In the genomic region with DNA sequence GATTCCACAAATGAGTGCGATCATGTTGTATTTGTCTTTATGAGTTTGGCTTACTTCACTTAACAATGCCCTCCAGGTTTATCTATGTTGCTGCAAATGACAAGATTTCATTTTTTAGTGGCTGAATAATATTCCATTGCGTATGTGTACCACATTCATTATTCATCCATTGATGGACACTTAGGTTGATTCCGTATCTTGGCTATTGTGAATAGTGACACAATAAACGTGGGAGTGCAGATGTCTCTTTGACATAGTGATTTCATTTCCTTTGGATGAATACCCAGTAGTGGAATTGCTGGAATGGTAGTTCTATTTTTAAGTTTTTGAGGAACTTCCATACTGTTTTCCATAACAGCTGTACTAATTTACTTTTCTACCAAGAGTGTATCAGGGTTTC, we compare ENCODE assay signal across 1 cellular context.
TF ChIP-seq lines count a peak whose summit lies in the region.

No MANE protein-coding gene starts in this region.

TF ChIP-seq in IMR-90, 13 proteins besides CTCF, POLR2A, EP300 and RAD21 (continued from another document):
- TF ChIP-seq, protein P1, sequence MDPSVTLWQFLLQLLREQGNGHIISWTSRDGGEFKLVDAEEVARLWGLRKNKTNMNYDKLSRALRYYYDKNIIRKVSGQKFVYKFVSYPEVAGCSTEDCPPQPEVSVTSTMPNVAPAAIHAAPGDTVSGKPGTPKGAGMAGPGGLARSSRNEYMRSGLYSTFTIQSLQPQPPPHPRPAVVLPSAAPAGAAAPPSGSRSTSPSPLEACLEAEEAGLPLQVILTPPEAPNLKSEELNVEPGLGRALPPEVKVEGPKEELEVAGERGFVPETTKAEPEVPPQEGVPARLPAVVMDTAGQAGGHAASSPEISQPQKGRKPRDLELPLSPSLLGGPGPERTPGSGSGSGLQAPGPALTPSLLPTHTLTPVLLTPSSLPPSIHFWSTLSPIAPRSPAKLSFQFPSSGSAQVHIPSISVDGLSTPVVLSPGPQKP (IDR thresholded peaks at IDR 0.05; ENCODE audit: borderline replicate concordance, low read depth, low read length), result no peak
- TF ChIP-seq, protein P2, sequence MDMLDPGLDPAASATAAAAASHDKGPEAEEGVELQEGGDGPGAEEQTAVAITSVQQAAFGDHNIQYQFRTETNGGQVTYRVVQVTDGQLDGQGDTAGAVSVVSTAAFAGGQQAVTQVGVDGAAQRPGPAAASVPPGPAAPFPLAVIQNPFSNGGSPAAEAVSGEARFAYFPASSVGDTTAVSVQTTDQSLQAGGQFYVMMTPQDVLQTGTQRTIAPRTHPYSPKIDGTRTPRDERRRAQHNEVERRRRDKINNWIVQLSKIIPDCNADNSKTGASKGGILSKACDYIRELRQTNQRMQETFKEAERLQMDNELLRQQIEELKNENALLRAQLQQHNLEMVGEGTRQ (IDR thresholded peaks at IDR 0.05; ENCODE audit: low read depth, low read length), result no peak
- TF ChIP-seq BHLHE40 (IDR thresholded peaks at IDR 0.05; ENCODE audit: low read depth, low read length), result no peak
TF ChIP-seq in IMR-90: peak in this region for 0.
